ENCODE assay signal across 22 cellular contexts in the genomic region with DNA sequence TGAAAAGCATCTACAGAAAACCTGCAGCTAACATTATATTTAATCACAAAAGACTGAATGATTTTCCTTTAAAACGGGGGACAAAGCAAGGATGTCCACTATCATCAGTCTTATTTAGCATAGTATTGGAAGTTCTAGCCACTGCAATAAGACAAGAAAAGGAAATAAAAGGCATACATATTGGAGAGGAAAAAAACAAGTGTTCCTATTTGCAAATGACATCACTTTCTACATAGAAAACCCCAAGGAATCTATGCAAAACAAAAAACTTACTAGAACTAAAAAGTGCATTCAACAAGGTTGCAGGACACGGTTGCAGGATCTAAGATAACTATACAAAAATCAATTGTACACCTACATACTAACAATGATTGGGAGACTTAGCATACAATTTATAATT.
A peak's percentile ranks its signal among the peaks of the same experiment; 100 is the strongest.
DNase-seq lines count a peak whose midpoint lies in the region; ATAC-seq, FAIRE-seq and TF ChIP-seq lines count a peak whose summit lies in the region.
"Had no signal": no experiment of that assay in that cellular context is flagged by ENCODE, and none has a peak within 500 bp of the region (broad histone marks: within the 10 kb centered on the region; RNA-seq: fewer than 3 reads in every experiment).

No MANE protein-coding gene starts in this region.

- WGBS in HepG2 (ENCODE audit: low lambda C conversion rate): 3% methylated on average over 2 of the region's 2 CpGs
- WGBS in right lobe of liver (ENCODE audit: insufficient coverage, low coverage, low lambda C conversion rate, missing lambda C conversion rate): 59% methylated on average over 2 of the region's 2 CpGs

- no peak for TF ChIP-seq POLR2A in HepG2 (IDR thresholded peaks at IDR 0.05; ENCODE audit: insufficient read depth in 1 of 2, low read depth in 2 of 2, low read length in 2 of 2)
- no peak for TF ChIP-seq POLR2A in right lobe of liver (IDR thresholded peaks at IDR 0.05)

- no peak overlapping the region for H3K4me3 ChIP-seq in HepG2 (replicated peaks in 1 of 3; ENCODE audit: insufficient read depth in 1 of 3, low read depth in 2 of 3, low read length in 3 of 3)
- H3K4me3 ChIP-seq in right lobe of liver: no peak overlapping the region
- no peak overlapping the region for H3K4me3 ChIP-seq in HEK293 (ENCODE audit: low read depth, low read length)
- H3K4me3 ChIP-seq in brain microvascular endothelial cell (ENCODE audit: low read depth, low read length): no peak overlapping the region
- H3K4me3 ChIP-seq: A549, BLaER1, GM12878 had no signal

- no peaks in the 10 kb centered on the region for H3K27me3 ChIP-seq in HepG2 (ENCODE audit: control insufficient read depth in 1 of 2, insufficient read depth in 2 of 2, low read length in 2 of 2)
- no peaks in the 10 kb centered on the region for H3K27me3 ChIP-seq in right lobe of liver
- no peaks in the 10 kb centered on the region for H3K27me3 ChIP-seq in brain microvascular endothelial cell (replicated peaks)
- H3K27me3 ChIP-seq: BE2C, BLaER1 had no signal

- no peaks in the 10 kb centered on the region for H3K79me2 ChIP-seq in HepG2 (ENCODE audit: insufficient read depth, low read length)

- BruUV-seq in HepG2 (replicated peaks; lab: Mats Ljungman, UMichigan): no TSS peak

- H3K9ac ChIP-seq in HepG2 (ENCODE audit: insufficient read depth, low read depth, low read length): no peak overlapping the region
- H3K9ac ChIP-seq: BLaER1 had no signal

- H3K9me3 ChIP-seq in HepG2 (ENCODE audit: low read length) (peaks cover 15% of the 10 kb centered on the region), right lobe of liver (no peaks in the 10 kb centered on the region), HEK293 (ENCODE audit: control insufficient read depth, insufficient read depth, low read depth, low read length) (peaks cover 2% of the 10 kb centered on the region)
- H3K9me3 ChIP-seq: BE2C had no signal

- intact Hi-C loops in HepG2 (cut with micrococcal nuclease; ENCODE audit: unreplicated experiment) (no loop called here), right lobe of liver (cut with DNase I) (no loop called here)

- TF ChIP-seq CTCF in HepG2 (CRISPR knock-in tag; IDR thresholded peaks at IDR 0.05) (no peak), right lobe of liver (IDR thresholded peaks at IDR 0.05) (no peak), HEK293 (tag by site-specific recombination; IDR thresholded peaks at IDR 0.05) (no peak), brain microvascular endothelial cell (IDR thresholded peaks at IDR 0.05; ENCODE audit: low read depth, low read length, missing control alignments) (no peak)

- POLR2A ChIA-PET in HepG2 (lab: Yijun Ruan, JAX) (no interaction called here), HEK293 (lab: Yijun Ruan, JAX) (no interaction called here)

- no peak overlapping the region for H3K27ac ChIP-seq in HepG2 (ENCODE audit: extremely low read length, insufficient read depth, low read length)
- H3K27ac ChIP-seq in right lobe of liver: no peak overlapping the region
- H3K27ac ChIP-seq in HEK293 (ENCODE audit: extremely low read depth, low read depth, low read length): no peak overlapping the region
- H3K27ac ChIP-seq in brain microvascular endothelial cell: no peak overlapping the region
- H3K27ac ChIP-seq: 22Rv1, A549, BLaER1 had no signal

- no peak for DNase-seq in HepG2 (ENCODE audit: low spot score)
- DNase-seq in right lobe of liver: no peak
- DNase-seq in brain microvascular endothelial cell: no peak
- DNase-seq: BE2C; C1 segment of cervical spinal cord; CD4-positive, alpha-beta memory T cell; CD4-positive, CD25-positive, alpha-beta regulatory T cell; CD8-positive, alpha-beta memory T cell; COR-L47; DMS 273 treated with DMSO at 0.1 percent for 48 hours; DMS153; DMS53; DMS79; DND-41; EL; GDM1 had no signal

- no peak for TF ChIP-seq RAD21 in HepG2 (CRISPR knock-in tag; IDR thresholded peaks at IDR 0.05)

- no peaks in the 10 kb centered on the region for H4K20me1 ChIP-seq in HepG2 (ENCODE audit: insufficient read depth, low read length)
- H4K20me1 ChIP-seq: BLaER1 had no signal

- H3K36me3 ChIP-seq in HepG2 (replicated peaks in 1 of 2; ENCODE audit: control insufficient read depth in 1 of 2, insufficient read depth in 2 of 2, low read length in 2 of 2): no peaks in the 10 kb centered on the region
- H3K36me3 ChIP-seq in right lobe of liver: no peaks in the 10 kb centered on the region
- H3K36me3 ChIP-seq in HEK293 (ENCODE audit: control insufficient read depth in 2 of 2, insufficient read depth in 1 of 2, low read length in 2 of 2): no peaks in the 10 kb centered on the region
- H3K36me3 ChIP-seq in brain microvascular endothelial cell (replicated peaks): no peaks in the 10 kb centered on the region
- H3K36me3 ChIP-seq: BE2C, BLaER1 had no signal

- FAIRE-seq in HepG2 (lab: Jason Lieb, UNC): no peak
- FAIRE-seq: A549, GM12878 had no signal

- peaks cover 7% of the 10 kb centered on the region; the same call in 1 of the 2 replicates for H3K4me1 ChIP-seq in HepG2 (ENCODE audit: insufficient read depth, low read length)
- H3K4me1 ChIP-seq in right lobe of liver: no peaks in the 10 kb centered on the region
- H3K4me1 ChIP-seq in HEK293 (ENCODE audit: control insufficient read depth, insufficient read depth, low read length): no peaks in the 10 kb centered on the region
- H3K4me1 ChIP-seq: A549, BE2C had no signal

- ATAC-seq in HepG2: no peak
- no peak for ATAC-seq in right lobe of liver
- no peak for ATAC-seq in GM18868 (IDR thresholded peaks at IDR 0.05; ENCODE audit: unreplicated experiment)
- ATAC-seq: A549, GM12878 had no signal

- in situ Hi-C loops in HepG2 (cut with HindIII; ENCODE audit: extremely low pct_ligation_motif_present, low pct_unique_long_range_greater_than_20kb): no loop called here
- in situ Hi-C loops in brain microvascular endothelial cell (cut with HindIII; ENCODE audit: low pct_ligation_motif_present, low sequenced_read_pairs): no loop called here

- TF ChIP-seq EP300 in HepG2 (IDR thresholded peaks at IDR 0.05; ENCODE audit: low read depth in 2 of 2, low read length in 2 of 2) (no peak), HepG2 (CRISPR knock-in tag; IDR thresholded peaks at IDR 0.05; ENCODE audit: borderline replicate concordance) (no peak)

- no peak overlapping the region for H2AFZ ChIP-seq in HepG2 (ENCODE audit: low read length)

- no peak overlapping the region for H3K4me2 ChIP-seq in HepG2 (ENCODE audit: low read depth, low read length)
- H3K4me2 ChIP-seq: A549, BLaER1 had no signal

- CTCF ChIA-PET in HepG2 (lab: Yijun Ruan, JAX; ENCODE audit: low intra/inter-chr PET ratio, low total read pairs) (no interaction called here), HEK293 (lab: Yijun Ruan, JAX) (no interaction called here)

TF ChIP-seq in HepG2, 621 proteins besides CTCF, POLR2A, EP300 and RAD21 (continues in another document):
- TF ChIP-seq ZNF280D (CRISPR knock-in tag; IDR thresholded peaks at IDR 0.05): 0 out of 2 replicates have a peak, but pooled peaks have one; percentile 36

TF ChIP-seq in HEK293, 187 proteins besides CTCF, POLR2A, EP300 and RAD21:
- no peak for TF ChIP-seq ZNF350 (tag by site-specific recombination; IDR thresholded peaks at IDR 0.05)
- TF ChIP-seq SETDB1 (IDR thresholded peaks at IDR 0.05; ENCODE audit: insufficient read length, low read length): peak; percentile 89
- no peak for TF ChIP-seq ZNF629 (tag by site-specific recombination; IDR thresholded peaks at IDR 0.05)
- peak; percentile 69; the same call in 1 of the 2 replicates for TF ChIP-seq TRIM28 (IDR thresholded peaks at IDR 0.05; ENCODE audit: borderline replicate concordance, low read length)

Comparison
In these comparisons a context has a peak if more than half of its experiments do, and no peak if none do; other contexts are left out.
1. Of the 63 proteins assayed by ChIP-seq in both HepG2 and HEK293: peak only in HepG2: ZNF280D; only in HEK293: SETDB1; in both: none; in neither: 61.